In genomic region chr6:8556370-8557018, GRCh38 we compare ENCODE assay signal across 9 cellular contexts.
DNase-seq lines count a peak whose midpoint lies in the region; ATAC-seq and TF ChIP-seq lines count a peak whose summit lies in the region.
"Had no signal": no experiment of that assay in that cellular context is flagged by ENCODE, and none has a peak within 500 bp of the region (broad histone marks: within the 10 kb centered on the region; RNA-seq: fewer than 3 reads in every experiment).

No MANE protein-coding gene starts in this region.

- CTCF ChIA-PET in HEK293T (lab: Yijun Ruan, JAX) = interaction anchor here (0.6 kb wide), 1 partner anchor 104 kb away, joined by 3 read pairs; no protein-coding TSS in a partner anchor
- CTCF ChIA-PET in CD4-positive, alpha-beta memory T cell (lab: Charles Lee; ENCODE audit: partially characterized antibody) = no interaction called here

- peaks cover 0 to 12% (median under 1%) of the 10 kb centered on the region in 8 donors for H3K9me3 Mint-ChIP-seq in CD4-positive, alpha-beta memory T cell

- TF ChIP-seq CTCF in choroid plexus epithelial cell (conservative IDR thresholded peaks at IDR 0.05; ENCODE audit: low read depth, low read length) (no peak), psoas muscle (IDR thresholded peaks at IDR 0.05) (no peak)

- H3K27ac ChIP-seq in psoas muscle = no peak overlapping the region
- no peak overlapping the region for H3K27ac ChIP-seq in CD4-positive, alpha-beta memory T cell (ENCODE audit: low read depth, low read length)

- no peak overlapping the region for H3K27ac Mint-ChIP-seq in CD4-positive, alpha-beta memory T cell

- peaks cover 3% of the 10 kb centered on the region for H3K4me1 ChIP-seq in psoas muscle
- no peaks in the 10 kb centered on the region for H3K4me1 ChIP-seq in CD4-positive, alpha-beta memory T cell (ENCODE audit: insufficient read depth, low read length)

- DNase-seq in HEK293T (ENCODE audit: extremely low spot score) (peak; percentile 5), NCI-H510A (lab: John Stamatoyannopoulos, UW) (peak; percentile 8), choroid plexus epithelial cell (ENCODE audit: low read depth) (peak; percentile 81), psoas muscle (no peak)
- DNase-seq in activated CD8-positive, alpha-beta memory T cell treated with anti-CD3 and anti-CD28 coated beads for 24 hours = no peak
- DNase-seq in CD4-positive, alpha-beta memory T cell = no peak
- DNase-seq: islet precursor cell, T-helper 2 cell had no signal

- H3K27me3 Mint-ChIP-seq in CD4-positive, alpha-beta memory T cell = no peaks in the 10 kb centered on the region

- H3K4me1 Mint-ChIP-seq in CD4-positive, alpha-beta memory T cell = no peaks in the 10 kb centered on the region

- WGBS in psoas muscle, 3 donors = 64 to 78% (median 70%) methylated on average over 1 of the region's 1 CpG

- H3K36me3 ChIP-seq in psoas muscle (ENCODE audit: insufficient read depth in 1 of 2, low read depth in 1 of 2) = no peaks in the 10 kb centered on the region
- H3K36me3 ChIP-seq in CD4-positive, alpha-beta memory T cell (ENCODE audit: insufficient read depth, low read length) = no peaks in the 10 kb centered on the region

- POLR2A ChIA-PET in HEK293T (lab: Yijun Ruan, JAX) = no interaction called here
- POLR2A ChIA-PET in CD4-positive, alpha-beta memory T cell (lab: Charles Lee; ENCODE audit: partially characterized antibody) = no interaction called here

- intact Hi-C loops in psoas muscle (cut with DNase I) = no loop called here
- intact Hi-C loops in CD4-positive, alpha-beta memory T cell (cut with micrococcal nuclease) = no loop called here

- no peak overlapping the region for H3K4me3 Mint-ChIP-seq in CD4-positive, alpha-beta memory T cell

- H3K36me3 Mint-ChIP-seq in CD4-positive, alpha-beta memory T cell = no peaks in the 10 kb centered on the region

- H3K4me3 ChIP-seq in choroid plexus epithelial cell (ENCODE audit: low read depth, low read length) (no peak overlapping the region), psoas muscle (no peak overlapping the region)
- no peak overlapping the region for H3K4me3 ChIP-seq in CD4-positive, alpha-beta memory T cell (ENCODE audit: low read length in 2 of 2)

- H3K27me3 ChIP-seq in psoas muscle (ENCODE audit: insufficient read depth in 3 of 3, low read length in 2 of 3) = no peaks in the 10 kb centered on the region
- H3K27me3 ChIP-seq in CD4-positive, alpha-beta memory T cell (ENCODE audit: insufficient read depth, low read length) = no peaks in the 10 kb centered on the region

- ATAC-seq in psoas muscle (peak; percentile 51 to 83 (median 65)), GM18867 (IDR thresholded peaks at IDR 0.05; ENCODE audit: unreplicated experiment) (no peak)

- no peaks in the 10 kb centered on the region for H3K9me3 ChIP-seq in psoas muscle
- no peaks in the 10 kb centered on the region for H3K9me3 ChIP-seq in CD4-positive, alpha-beta memory T cell (ENCODE audit: control insufficient read depth in 1 of 2, low read length in 2 of 2)

TF ChIP-seq in HEK293T, 16 proteins besides CTCF, POLR2A, EP300 and RAD21:
- TF ChIP-seq TARDBP (IDR thresholded peaks at IDR 0.05) (no peak), HDGF (IDR thresholded peaks at IDR 0.05; ENCODE audit: borderline replicate concordance) (no peak), FOXK2 (IDR thresholded peaks at IDR 0.05) (no peak), ZNF384 (IDR thresholded peaks at IDR 0.05) (no peak), SP1 (IDR thresholded peaks at IDR 0.05) (no peak), PKNOX1 (IDR thresholded peaks at IDR 0.05) (no peak), L3MBTL2 (conservative IDR thresholded peaks at IDR 0.05) (no peak), LEF1 (IDR thresholded peaks at IDR 0.05; ENCODE audit: borderline replicate concordance) (no peak), NFRKB (IDR thresholded peaks at IDR 0.05) (no peak), ARNT (IDR thresholded peaks at IDR 0.05) (no peak), CTBP1 (IDR thresholded peaks at IDR 0.05; ENCODE audit: borderline replicate concordance) (no peak), SUZ12 (IDR thresholded peaks at IDR 0.05) (no peak), ELF4 (IDR thresholded peaks at IDR 0.05) (no peak), FOXM1 (IDR thresholded peaks at IDR 0.05; ENCODE audit: borderline replicate concordance) (no peak), FOXA1 (IDR thresholded peaks at IDR 0.05) (no peak), BHLHE40 (IDR thresholded peaks at IDR 0.05; ENCODE audit: borderline replicate concordance) (no peak)

Comparison
In these comparisons a context has a peak if more than half of its experiments do, and no peak if none do; other contexts are left out.
1. DNase-seq: peak in HEK293T (single experiment), NCI-H510A (single experiment) and choroid plexus epithelial cell (single experiment); none in psoas muscle (0 of 2), activated CD8-positive, alpha-beta memory T cell treated with anti-CD3 and anti-CD28 coated beads for 24 hours (single experiment) and CD4-positive, alpha-beta memory T cell (0 of 5).